In the genomic region with DNA sequence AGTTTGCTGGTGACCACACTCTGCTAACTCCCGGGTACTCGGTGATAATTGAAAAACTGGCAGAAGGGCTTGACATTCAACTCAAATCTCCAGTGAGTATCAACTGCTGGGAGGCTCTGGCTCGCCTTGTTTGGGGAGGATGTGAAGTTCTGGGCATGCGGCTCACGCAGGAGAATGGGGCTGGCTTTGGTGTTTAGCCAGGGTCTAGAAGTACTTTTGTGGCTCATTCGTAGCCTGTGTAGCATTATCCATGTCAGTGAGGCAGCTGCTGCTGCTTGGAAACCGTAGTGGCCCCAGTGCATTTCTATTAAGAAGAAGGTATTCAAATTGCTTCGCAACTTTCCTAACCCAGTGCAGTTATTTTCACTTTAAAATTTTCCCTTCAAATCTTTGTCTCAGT, we compare ENCODE assay signal across 13 cellular contexts. TPM values are rescaled to one million over a fixed set of nuclear protein-coding genes. Genes with fewer than 3 reads are reported as not detected.
DNase-seq lines count a peak whose midpoint lies in the region; ATAC-seq and TF ChIP-seq lines count a peak whose summit lies in the region.
"Had no signal": no experiment of that assay in that cellular context is flagged by ENCODE, and none has a peak within 500 bp of the region (broad histone marks: within the 10 kb centered on the region; RNA-seq: fewer than 3 reads in every experiment).

No MANE protein-coding gene starts in this region.

- DNase-seq in COLO668 (lab: John Stamatoyannopoulos, UW; ENCODE audit: unreplicated experiment): peak; percentile 9
- DNase-seq in NCI-H1092 treated with DMSO at 0.1 percent for 48 hours (lab: John Stamatoyannopoulos, UW): peak; percentile 83
- no peak for DNase-seq in WTC11 (ENCODE audit: low spot score)
- peak; percentile 56 for DNase-seq in mucosa of gallbladder (ENCODE audit: low spot score)
- no peak for DNase-seq in NCI-H226
- DNase-seq: activated CD4-positive, alpha-beta T cell treated with anti-CD3 and anti-CD28 coated beads, Interleukin-2, amount 10 ng/mL, durations not matched to agents 7 days and 5 days; activated CD8-positive, alpha-beta memory T cell treated with anti-CD3 and anti-CD28 coated beads, Interleukin-2, amount 50 U/mL, for 48 hours; H7; NCI-H2081 treated with DMSO at 0.1 percent for 48 hours; occipital lobe had no signal

- H3K36me3 Mint-ChIP-seq in WTC11: peaks cover 3% of the 10 kb centered on the region

- POLR2A ChIA-PET in WTC11 (lab: Charles Lee): interaction anchor here (0.5 kb wide), 1 partner anchor 56 kb away, joined by 3 read pairs; no protein-coding TSS in a partner anchor

- no peak for ATAC-seq in WTC11
- ATAC-seq in GM21737 (IDR thresholded peaks at IDR 0.05; ENCODE audit: unreplicated experiment): no peak
- no peak for ATAC-seq in GM19397 (IDR thresholded peaks at IDR 0.05; ENCODE audit: unreplicated experiment)

- no peak overlapping the region for H3K4me3 Mint-ChIP-seq in WTC11
- H3K4me3 Mint-ChIP-seq: activated CD4-positive, alpha-beta T cell treated with anti-CD3 and anti-CD28 coated beads, Interleukin-2, amount 10 ng/mL, durations not matched to agents 7 days and 5 days; stimulated activated naive CD8-positive, alpha-beta T cell treated with anti-CD3 and anti-CD28 coated beads, Interleukin-15, Interleukin-2, amounts not matched to agents 100 ng/mL and 50 ng/mL, for 24 hours had no signal

- peak overlapping the region; percentile 28; the same call in 1 of the 2 replicates for H3K27ac Mint-ChIP-seq in WTC11
- H3K27ac Mint-ChIP-seq: activated CD4-positive, alpha-beta T cell treated with anti-CD3 and anti-CD28 coated beads, Interleukin-2, amount 10 ng/mL, durations not matched to agents 7 days and 5 days; stimulated activated naive CD8-positive, alpha-beta T cell treated with anti-CD3 and anti-CD28 coated beads, Interleukin-15, Interleukin-2, amounts not matched to agents 100 ng/mL and 50 ng/mL, for 24 hours had no signal

- H3K27me3 Mint-ChIP-seq in WTC11 (ENCODE audit: low read depth): no peaks in the 10 kb centered on the region
- H3K27me3 Mint-ChIP-seq: activated CD4-positive, alpha-beta T cell treated with anti-CD3 and anti-CD28 coated beads, Interleukin-2, amount 10 ng/mL, durations not matched to agents 7 days and 5 days; stimulated activated naive CD8-positive, alpha-beta T cell treated with anti-CD3 and anti-CD28 coated beads, Interleukin-15, Interleukin-2, amounts not matched to agents 100 ng/mL and 50 ng/mL, for 24 hours had no signal

- CTCF ChIA-PET in WTC11 (lab: Charles Lee): interaction anchor here (2.1 kb wide), 1 partner anchor 86 kb away, joined by 7 read pairs; no protein-coding TSS in a partner anchor

- peaks cover 4% of the 10 kb centered on the region for H3K4me1 Mint-ChIP-seq in WTC11

- TF ChIP-seq CTCF in WTC11 (IDR thresholded peaks at IDR 0.05): no peak

- no peaks in the 10 kb centered on the region for H3K9me3 Mint-ChIP-seq in WTC11
- H3K9me3 Mint-ChIP-seq: activated CD4-positive, alpha-beta T cell treated with anti-CD3 and anti-CD28 coated beads, Interleukin-2, amount 10 ng/mL, durations not matched to agents 7 days and 5 days; stimulated activated naive CD8-positive, alpha-beta T cell treated with anti-CD3 and anti-CD28 coated beads, Interleukin-15, Interleukin-2, amounts not matched to agents 100 ng/mL and 50 ng/mL, for 24 hours had no signal

TF ChIP-seq in WTC11, 78 proteins besides CTCF, POLR2A, EP300 and RAD21:
- TF ChIP-seq ATF1 (CRISPR knock-in tag; IDR thresholded peaks at IDR 0.05) (no peak), SOX15 (CRISPR knock-in tag; IDR thresholded peaks at IDR 0.05) (no peak), NFATC4 (CRISPR knock-in tag; IDR thresholded peaks at IDR 0.05) (no peak), PRRX2 (CRISPR knock-in tag; IDR thresholded peaks at IDR 0.05) (no peak), FOXK1 (CRISPR knock-in tag; IDR thresholded peaks at IDR 0.05) (no peak), ZNF671 (CRISPR knock-in tag; IDR thresholded peaks at IDR 0.05) (no peak), ZNF138 (CRISPR knock-in tag; conservative IDR thresholded peaks at IDR 0.05) (no peak), ZNF121 (CRISPR knock-in tag; IDR thresholded peaks at IDR 0.05) (no peak), SMAD4 (CRISPR knock-in tag; IDR thresholded peaks at IDR 0.05) (no peak), ZNF416 (CRISPR knock-in tag; IDR thresholded peaks at IDR 0.05) (no peak)
- TF ChIP-seq, protein P1, sequence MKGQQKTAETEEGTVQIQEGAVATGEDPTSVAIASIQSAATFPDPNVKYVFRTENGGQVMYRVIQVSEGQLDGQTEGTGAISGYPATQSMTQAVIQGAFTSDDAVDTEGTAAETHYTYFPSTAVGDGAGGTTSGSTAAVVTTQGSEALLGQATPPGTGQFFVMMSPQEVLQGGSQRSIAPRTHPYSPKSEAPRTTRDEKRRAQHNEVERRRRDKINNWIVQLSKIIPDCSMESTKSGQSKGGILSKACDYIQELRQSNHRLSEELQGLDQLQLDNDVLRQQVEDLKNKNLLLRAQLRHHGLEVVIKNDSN (CRISPR knock-in tag; IDR thresholded peaks at IDR 0.05): no peak
- TF ChIP-seq, protein P2, sequence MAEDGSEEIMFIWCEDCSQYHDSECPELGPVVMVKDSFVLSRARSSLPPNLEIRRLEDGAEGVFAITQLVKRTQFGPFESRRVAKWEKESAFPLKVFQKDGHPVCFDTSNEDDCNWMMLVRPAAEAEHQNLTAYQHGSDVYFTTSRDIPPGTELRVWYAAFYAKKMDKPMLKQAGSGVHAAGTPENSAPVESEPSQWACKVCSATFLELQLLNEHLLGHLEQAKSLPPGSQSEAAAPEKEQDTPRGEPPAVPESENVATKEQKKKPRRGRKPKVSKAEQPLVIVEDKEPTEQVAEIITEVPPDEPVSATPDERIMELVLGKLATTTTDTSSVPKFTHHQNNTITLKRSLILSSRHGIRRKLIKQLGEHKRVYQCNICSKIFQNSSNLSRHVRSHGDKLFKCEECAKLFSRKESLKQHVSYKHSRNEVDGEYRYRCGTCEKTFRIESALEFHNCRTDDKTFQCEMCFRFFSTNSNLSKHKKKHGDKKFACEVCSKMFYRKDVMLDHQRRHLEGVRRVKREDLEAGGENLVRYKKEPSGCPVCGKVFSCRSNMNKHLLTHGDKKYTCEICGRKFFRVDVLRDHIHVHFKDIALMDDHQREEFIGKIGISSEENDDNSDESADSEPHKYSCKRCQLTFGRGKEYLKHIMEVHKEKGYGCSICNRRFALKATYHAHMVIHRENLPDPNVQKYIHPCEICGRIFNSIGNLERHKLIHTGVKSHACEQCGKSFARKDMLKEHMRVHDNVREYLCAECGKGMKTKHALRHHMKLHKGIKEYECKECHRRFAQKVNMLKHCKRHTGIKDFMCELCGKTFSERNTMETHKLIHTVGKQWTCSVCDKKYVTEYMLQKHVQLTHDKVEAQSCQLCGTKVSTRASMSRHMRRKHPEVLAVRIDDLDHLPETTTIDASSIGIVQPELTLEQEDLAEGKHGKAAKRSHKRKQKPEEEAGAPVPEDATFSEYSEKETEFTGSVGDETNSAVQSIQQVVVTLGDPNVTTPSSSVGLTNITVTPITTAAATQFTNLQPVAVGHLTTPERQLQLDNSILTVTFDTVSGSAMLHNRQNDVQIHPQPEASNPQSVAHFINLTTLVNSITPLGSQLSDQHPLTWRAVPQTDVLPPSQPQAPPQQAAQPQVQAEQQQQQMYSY (CRISPR knock-in tag; IDR thresholded peaks at IDR 0.05): no peak
- TF ChIP-seq, protein P3, sequence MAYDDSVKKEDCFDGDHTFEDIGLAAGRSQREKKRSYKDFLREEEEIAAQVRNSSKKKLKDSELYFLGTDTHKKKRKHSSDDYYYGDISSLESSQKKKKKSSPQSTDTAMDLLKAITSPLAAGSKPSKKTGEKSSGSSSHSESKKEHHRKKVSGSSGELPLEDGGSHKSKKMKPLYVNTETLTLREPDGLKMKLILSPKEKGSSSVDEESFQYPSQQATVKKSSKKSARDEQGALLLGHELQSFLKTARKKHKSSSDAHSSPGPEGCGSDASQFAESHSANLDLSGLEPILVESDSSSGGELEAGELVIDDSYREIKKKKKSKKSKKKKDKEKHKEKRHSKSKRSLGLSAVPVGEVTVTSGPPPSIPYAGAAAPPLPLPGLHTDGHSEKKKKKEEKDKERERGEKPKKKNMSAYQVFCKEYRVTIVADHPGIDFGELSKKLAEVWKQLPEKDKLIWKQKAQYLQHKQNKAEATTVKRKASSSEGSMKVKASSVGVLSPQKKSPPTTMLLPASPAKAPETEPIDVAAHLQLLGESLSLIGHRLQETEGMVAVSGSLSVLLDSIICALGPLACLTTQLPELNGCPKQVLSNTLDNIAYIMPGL (CRISPR knock-in tag; IDR thresholded peaks at IDR 0.05): no peak

RNA-seq across cellular contexts. Expression of a gene that starts 52.2 kb away (rescaled TPM):
- 6.7 to 8.7 TPM (median 8.0 TPM) in 3 replicates for total RNA-seq in WTC11 (2021)
- total RNA-seq in mucosa of gallbladder: 22.6 TPM

RNA-seq across cellular contexts. Expression of a gene that starts 52.6 kb away (rescaled TPM):
- 12.7 to 14.4 TPM (median 13.5 TPM) in 3 replicates for total RNA-seq in WTC11 (2021)
- total RNA-seq in mucosa of gallbladder: 18.5 TPM

RNA-seq across cellular contexts. Expression of a gene that starts 56.9 kb away (rescaled TPM):
- total RNA-seq in WTC11 (2021): 180 to 204 TPM (median 194 TPM) in 3 replicates
- 59.8 TPM for total RNA-seq in mucosa of gallbladder

Comparison
In these comparisons a context has a peak if more than half of its experiments do, and no peak if none do; other contexts are left out.
1. DNase-seq: peak in COLO668 (single experiment), NCI-H1092 treated with DMSO at 0.1 percent for 48 hours (single experiment) and mucosa of gallbladder (single experiment); none in WTC11 (single experiment) and NCI-H226 (single experiment).